11 cellular contexts compared by ENCODE assay signal in genomic region chr12:117686911-117687377, GRCh38.
DNase-seq lines count a peak whose midpoint lies in the region; ATAC-seq and TF ChIP-seq lines count a peak whose summit lies in the region.
"Had no signal": no experiment of that assay in that cellular context is flagged by ENCODE, and none has a peak within 500 bp of the region (broad histone marks: within the 10 kb centered on the region; RNA-seq: fewer than 3 reads in every experiment).

No MANE protein-coding gene starts in this region.

- H3K27ac Mint-ChIP-seq in osteocyte (ENCODE audit: unreplicated experiment): peak overlapping the region; percentile 99
- no peak overlapping the region for H3K27ac Mint-ChIP-seq in CD8-positive, alpha-beta memory T cell
- H3K27ac Mint-ChIP-seq: activated naive CD8-positive, alpha-beta T cell had no signal

- in situ Hi-C loops in KBM-7 (cut with MboI; ENCODE audit: low pct_unique_long_range_greater_than_20kb, low sequenced_read_pairs): no loop called here

- no peak overlapping the region for H3K9ac ChIP-seq in colonic mucosa (ENCODE audit: low read depth in 2 of 2, low read length in 2 of 2)

- no peaks in the 10 kb centered on the region for H3K9me3 ChIP-seq in colonic mucosa
- H3K9me3 ChIP-seq in CD8-positive, alpha-beta memory T cell (ENCODE audit: low read length): no peaks in the 10 kb centered on the region

- H3K4me1 Mint-ChIP-seq in osteocyte (ENCODE audit: unreplicated experiment): peaks cover 56% of the 10 kb centered on the region
- H3K4me1 Mint-ChIP-seq in CD8-positive, alpha-beta memory T cell: no peaks in the 10 kb centered on the region

- H3K36me3 ChIP-seq in BJ (ENCODE audit: control insufficient read depth, insufficient read depth, low read length): no peaks in the 10 kb centered on the region
- H3K36me3 ChIP-seq in colonic mucosa: no peaks in the 10 kb centered on the region
- H3K36me3 ChIP-seq in CD8-positive, alpha-beta memory T cell (ENCODE audit: insufficient read depth, low read length): no peaks in the 10 kb centered on the region

- H3K4me3 ChIP-seq in BJ (ENCODE audit: low read depth, low read length) (no peak overlapping the region), colonic mucosa (no peak overlapping the region)
- no peak overlapping the region for H3K4me3 ChIP-seq in CD8-positive, alpha-beta memory T cell (ENCODE audit: low read length)

- H3K27ac ChIP-seq in colonic mucosa: no peak overlapping the region
- no peak overlapping the region for H3K27ac ChIP-seq in CD8-positive, alpha-beta memory T cell (ENCODE audit: low read depth, low read length)

- H3K27me3 Mint-ChIP-seq in osteocyte (ENCODE audit: unreplicated experiment): no peaks in the 10 kb centered on the region
- H3K27me3 Mint-ChIP-seq in CD8-positive, alpha-beta memory T cell: peaks cover 6 to 7% of the 10 kb centered on the region in 2 donors

- DNase-seq in BJ (ENCODE audit: low read depth) (peak; percentile 81), NCI-H1092 treated with DMSO at 0.1 percent for 48 hours (lab: John Stamatoyannopoulos, UW) (peak; percentile 0), colonic mucosa (peak; percentile 23), osteocyte (ENCODE audit: extremely low spot score, unreplicated experiment) (no peak), KBM-7 (no peak)
- DNase-seq in CD8-positive, alpha-beta memory T cell: no peak
- no peak for DNase-seq in activated CD4-positive, CD25-positive, alpha-beta regulatory T cell treated with anti-CD3 and anti-CD28 coated beads, Interleukin-2, amount 50 U/mL, for 72 hours
- DNase-seq: glutamatergic neuron, NCI-H2171 had no signal

- no peak for ATAC-seq in esophagus mucosa

- no peaks in the 10 kb centered on the region for H3K9me3 Mint-ChIP-seq in osteocyte (ENCODE audit: unreplicated experiment)
- peaks cover 0 to 12% (median 6%) of the 10 kb centered on the region in 5 donors for H3K9me3 Mint-ChIP-seq in CD8-positive, alpha-beta memory T cell

- CTCF ChIA-PET in BJ (lab: Yijun Ruan, JAX): interaction anchor here (1.0 to 1.3 kb wide), 3 partner anchors 10 to 150 kb away, joined by 3 read pairs; no protein-coding TSS in a partner anchor
- CTCF ChIA-PET in CD8-positive, alpha-beta memory T cell (lab: Charles Lee): no interaction called here

- H3K27me3 ChIP-seq in BJ (ENCODE audit: control insufficient read depth, insufficient read depth, low read length) (no peaks in the 10 kb centered on the region), colonic mucosa (no peaks in the 10 kb centered on the region)
- H3K27me3 ChIP-seq in CD8-positive, alpha-beta memory T cell (ENCODE audit: insufficient read depth, low read length, poor library complexity, severe bottlenecking): no peaks in the 10 kb centered on the region

- no peaks in the 10 kb centered on the region for H3K4me1 ChIP-seq in colonic mucosa
- H3K4me1 ChIP-seq in CD8-positive, alpha-beta memory T cell (ENCODE audit: insufficient read depth, low read length): no peaks in the 10 kb centered on the region

- intact Hi-C loops in colonic mucosa (cut with DNase I): no loop called here

- H3K36me3 Mint-ChIP-seq in osteocyte (ENCODE audit: unreplicated experiment): no peaks in the 10 kb centered on the region
- H3K36me3 Mint-ChIP-seq in CD8-positive, alpha-beta memory T cell: no peaks in the 10 kb centered on the region
- H3K36me3 Mint-ChIP-seq: activated naive CD8-positive, alpha-beta T cell had no signal

- no peak for TF ChIP-seq CTCF in BJ (IDR thresholded peaks at IDR 0.05; ENCODE audit: insufficient read depth, low read depth, low read length)
- no peak for TF ChIP-seq CTCF in colonic mucosa (IDR thresholded peaks at IDR 0.05)
- no peak for TF ChIP-seq CTCF in osteocyte (IDR thresholded peaks at IDR 0.05)

- peak overlapping the region; percentile 10 for H3K4me3 Mint-ChIP-seq in osteocyte (ENCODE audit: unreplicated experiment)
- no peak overlapping the region for H3K4me3 Mint-ChIP-seq in CD8-positive, alpha-beta memory T cell
- H3K4me3 Mint-ChIP-seq: activated naive CD8-positive, alpha-beta T cell had no signal

- POLR2A ChIA-PET in BJ (lab: Charles Lee): no interaction called here
- POLR2A ChIA-PET in CD8-positive, alpha-beta memory T cell (lab: Charles Lee): no interaction called here

Comparison
In these comparisons a context has a peak if more than half of its experiments do, and no peak if none do; other contexts are left out.
1. DNase-seq: peak in BJ (single experiment), NCI-H1092 treated with DMSO at 0.1 percent for 48 hours (single experiment) and colonic mucosa (single experiment); none in osteocyte (single experiment), CD8-positive, alpha-beta memory T cell (0 of 5), KBM-7 (single experiment) and activated CD4-positive, CD25-positive, alpha-beta regulatory T cell treated with anti-CD3 and anti-CD28 coated beads, Interleukin-2, amount 50 U/mL, for 72 hours (single experiment).